ENCODE assay signal across 9 cellular contexts in genomic region chr6:88650029-88650619, GRCh38.
A peak's percentile ranks its signal among the peaks of the same experiment; 100 is the strongest.
DNase-seq lines count a peak whose midpoint lies in the region; ATAC-seq, FAIRE-seq and TF ChIP-seq lines count a peak whose summit lies in the region.
"Had no signal": no experiment of that assay in that cellular context is flagged by ENCODE, and none has a peak within 500 bp of the region (broad histone marks: within the 10 kb centered on the region; RNA-seq: fewer than 3 reads in every experiment).

No MANE protein-coding gene starts in this region.

- no peaks in the 10 kb centered on the region for H3K36me3 ChIP-seq in small intestine (ENCODE audit: control insufficient read depth in 2 of 2, insufficient read depth in 2 of 2, low read length in 2 of 2)
- H3K36me3 ChIP-seq: left ventricle myocardium inferior had no signal

- TF ChIP-seq CTCF in astrocyte of the spinal cord (IDR thresholded peaks at IDR 0.05; ENCODE audit: low read depth, low read length): no peak

- no peak overlapping the region for H3K4me3 ChIP-seq in astrocyte of the spinal cord (ENCODE audit: low read depth, low read length)
- H3K4me3 ChIP-seq in small intestine (ENCODE audit: low read depth in 1 of 2, low read length in 2 of 2): no peak overlapping the region
- H3K4me3 ChIP-seq: left ventricle myocardium inferior had no signal

- peak; percentile 75 for DNase-seq in EL
- DNase-seq in astrocyte of the spinal cord (ENCODE audit: low read depth, low spot score): peak; percentile 73
- no peak for DNase-seq in NCI-H82 treated with DMSO at 0.1 percent for 48 hours (lab: John Stamatoyannopoulos, UW; ENCODE audit: unreplicated experiment)
- DNase-seq in small intestine: no peak
- no peak for DNase-seq in HuH-7 (ENCODE audit: low spot score)
- DNase-seq in stimulated activated naive CD4-positive, alpha-beta T cell (lab: John Stamatoyannopoulos, UW): no peak
- DNase-seq: left ventricle myocardium inferior had no signal

- H3K9me3 ChIP-seq in small intestine (ENCODE audit: control insufficient read depth, low read depth): no peaks in the 10 kb centered on the region

- in situ Hi-C loops in astrocyte of the spinal cord (cut with HindIII; ENCODE audit: low sequenced_read_pairs): no loop called here

- ATAC-seq in GM19468 (IDR thresholded peaks at IDR 0.05; ENCODE audit: extremely low read depth, unreplicated experiment) (peak; percentile 90), HG03159 (IDR thresholded peaks at IDR 0.05; ENCODE audit: unreplicated experiment) (peak; percentile 96)

- H3K27ac ChIP-seq in small intestine (ENCODE audit: low read depth in 1 of 2, low read length in 1 of 2): no peak overlapping the region
- H3K27ac ChIP-seq: left ventricle myocardium inferior had no signal

- H3K27me3 ChIP-seq in small intestine (ENCODE audit: control insufficient read depth in 2 of 2, insufficient read depth in 2 of 2, low read length in 2 of 2): no peaks in the 10 kb centered on the region

- FAIRE-seq in small intestine (lab: Jason Lieb, UNC): no peak

- H3K4me1 ChIP-seq in small intestine (ENCODE audit: control insufficient read depth in 2 of 2, insufficient read depth in 1 of 2, low read depth in 1 of 2, low read length in 1 of 2): no peaks in the 10 kb centered on the region
- H3K4me1 ChIP-seq: left ventricle myocardium inferior had no signal

- WGBS in small intestine, 3 donors: 75 to 88% (median 77%) methylated on average over 5 of the region's 5 CpGs

Comparison
In these comparisons a context has a peak if more than half of its experiments do, and no peak if none do; other contexts are left out.
1. DNase-seq: peak in EL (single experiment) and astrocyte of the spinal cord (single experiment); none in NCI-H82 treated with DMSO at 0.1 percent for 48 hours (single experiment), small intestine (single experiment), HuH-7 (single experiment) and stimulated activated naive CD4-positive, alpha-beta T cell (0 of 6).